11 cellular contexts compared by ENCODE assay signal in the genomic region with DNA sequence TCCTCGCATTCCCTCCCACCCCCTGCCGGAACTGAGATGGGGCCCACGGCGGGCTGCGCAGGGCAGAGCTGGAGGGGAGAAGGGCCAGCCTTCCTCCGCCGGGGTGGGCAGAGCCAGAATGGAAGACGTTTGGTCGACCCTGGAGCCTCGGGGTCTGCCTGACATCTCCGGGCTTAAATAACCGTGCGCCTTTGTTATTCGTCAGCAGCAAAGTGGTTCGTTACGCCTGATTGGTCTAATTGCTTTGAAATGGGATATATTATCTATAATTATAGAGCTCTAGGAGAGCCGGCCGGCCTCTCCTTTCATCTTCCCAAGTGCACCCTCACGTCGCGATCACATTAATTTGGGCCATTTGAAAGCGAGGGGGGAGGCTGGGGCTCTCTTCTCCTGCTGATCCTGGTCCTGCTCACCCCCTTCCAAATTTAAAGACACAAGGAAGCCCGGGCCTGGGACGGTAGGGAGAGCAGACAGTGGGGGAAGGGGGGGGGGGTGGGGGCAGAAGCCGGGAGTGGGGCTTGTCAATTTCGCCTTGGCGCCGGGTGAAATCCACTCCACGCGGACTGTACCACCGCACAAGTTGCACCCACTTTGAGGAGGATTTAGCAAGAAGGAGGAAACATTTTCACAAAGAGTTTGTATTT. TPM values are rescaled to one million over a fixed set of nuclear protein-coding genes. Genes with fewer than 3 reads are reported as not detected.
A peak's percentile ranks its signal among the peaks of the same experiment; 100 is the strongest.
DNase-seq lines count a peak whose midpoint lies in the region; ATAC-seq and TF ChIP-seq lines count a peak whose summit lies in the region.
"Had no signal": no experiment of that assay in that cellular context is flagged by ENCODE, and none has a peak within 500 bp of the region (broad histone marks: within the 10 kb centered on the region; RNA-seq: fewer than 3 reads in every experiment).

No MANE protein-coding gene starts in this region.

- no peak for DNase-seq in activated T-cell treated with anti-CD3 and anti-CD28 coated beads, Interleukin-2, amount 50 U/mL, for 72 hours
- DNase-seq in activated T-cell treated with anti-CD3 and anti-CD28 coated beads for 4 hours = no peak
- DNase-seq in NCI-H2227 treated with DMSO at 0.1 percent for 48 hours (lab: John Stamatoyannopoulos, UW) = peak; percentile 79
- DNase-seq in fibroblast of peridontal ligament (ENCODE audit: extremely low read depth) = peak; percentile 15
- peak; percentile 64 for DNase-seq in retina
- no peak for DNase-seq in MM.1S
- DNase-seq in upper lobe of left lung = no peak
- no peak for DNase-seq in ureter (ENCODE audit: low spot score)
- DNase-seq: activated CD4-positive, alpha-beta memory T cell treated with anti-CD3 and anti-CD28 coated beads for 36 hours; pancreas; SHP77 had no signal

- H3F3A ChIP-seq in MM.1S (ENCODE audit: insufficient read depth, low read length) = no peaks in the 10 kb centered on the region

- H3K27me3 Mint-ChIP-seq in activated T-cell treated with anti-CD3 and anti-CD28 coated beads, Interleukin-2, amount 50 U/mL, for 72 hours (ENCODE audit: low read depth) = peaks cover 78% of the 10 kb centered on the region

- no peak overlapping the region for H2AFZ ChIP-seq in MM.1S (ENCODE audit: low read length)

- no peaks in the 10 kb centered on the region for H3K9me3 Mint-ChIP-seq in activated T-cell treated with anti-CD3 and anti-CD28 coated beads, Interleukin-2, amount 50 U/mL, for 72 hours
- H3K9me3 Mint-ChIP-seq: activated CD4-positive, alpha-beta memory T cell treated with anti-CD3 and anti-CD28 coated beads for 36 hours had no signal

- H3K4me1 Mint-ChIP-seq in activated T-cell treated with anti-CD3 and anti-CD28 coated beads, Interleukin-2, amount 50 U/mL, for 72 hours (ENCODE audit: low read depth) = peaks cover 36% of the 10 kb centered on the region

- WGBS in upper lobe of left lung, 2 donors = 6 to 10% methylated on average over 28 to 31 of the region's 31 CpGs

- no peak for TF ChIP-seq EP300 in upper lobe of left lung (IDR thresholded peaks at IDR 0.05)

- no peak overlapping the region for H3K27ac ChIP-seq in MM.1S (ENCODE audit: low read length)
- H3K27ac ChIP-seq in upper lobe of left lung = no peak overlapping the region
- H3K27ac ChIP-seq: pancreas had no signal

- H3K4me2 ChIP-seq in MM.1S (ENCODE audit: low read depth, low read length) = no peak overlapping the region

- H3K9ac ChIP-seq in MM.1S (ENCODE audit: low read length) = no peak overlapping the region

- H3K4me3 ChIP-seq in MM.1S (ENCODE audit: low read length) = no peak overlapping the region
- no peak overlapping the region for H3K4me3 ChIP-seq in upper lobe of left lung
- H3K4me3 ChIP-seq: pancreas had no signal

- no peak for TF ChIP-seq POLR2A in upper lobe of left lung (IDR thresholded peaks at IDR 0.05)

- H4K20me1 ChIP-seq in MM.1S (ENCODE audit: insufficient read depth, low read length) = no peaks in the 10 kb centered on the region

- H3K36me3 ChIP-seq in MM.1S (replicated peaks; ENCODE audit: insufficient read depth, low read length) (no peaks in the 10 kb centered on the region), upper lobe of left lung (no peaks in the 10 kb centered on the region)
- H3K36me3 ChIP-seq: pancreas had no signal

- no peak overlapping the region for H3K27ac Mint-ChIP-seq in activated T-cell treated with anti-CD3 and anti-CD28 coated beads, Interleukin-2, amount 50 U/mL, for 72 hours

- H3K9me2 ChIP-seq in MM.1S (replicated peaks; ENCODE audit: insufficient read depth, low read length) = no peaks in the 10 kb centered on the region

- peak overlapping the region; percentile 31 to 52 for H3K4me3 Mint-ChIP-seq in activated T-cell treated with anti-CD3 and anti-CD28 coated beads, Interleukin-2, amount 50 U/mL, for 72 hours
- H3K4me3 Mint-ChIP-seq: activated CD4-positive, alpha-beta memory T cell treated with anti-CD3 and anti-CD28 coated beads for 36 hours had no signal

- TF ChIP-seq CTCF in MM.1S (IDR thresholded peaks at IDR 0.05; ENCODE audit: low read length) = no peak
- no peak for TF ChIP-seq CTCF in upper lobe of left lung (IDR thresholded peaks at IDR 0.05)

- H3K4me1 ChIP-seq in MM.1S (ENCODE audit: low read length) = no peaks in the 10 kb centered on the region
- peaks cover 33 to 58% (median 34%) of the 10 kb centered on the region in 4 donors for H3K4me1 ChIP-seq in upper lobe of left lung

- no peak for ATAC-seq in activated T-cell treated with anti-CD3 and anti-CD28 coated beads, Interleukin-2, amount 50 U/mL, for 72 hours (replicated peaks in 1 of 2)
- ATAC-seq in upper lobe of left lung (ENCODE audit: low FRiP score in 2 of 2) = no peak
- ATAC-seq: pancreas had no signal

- H3K36me3 Mint-ChIP-seq in activated T-cell treated with anti-CD3 and anti-CD28 coated beads, Interleukin-2, amount 50 U/mL, for 72 hours (ENCODE audit: insufficient read depth in 2 of 2) = peaks cover 2 to 5% of the 10 kb centered on the region in 2 donors

- H3K9me3 ChIP-seq in MM.1S (replicated peaks; ENCODE audit: insufficient read depth, low read length) (no peaks in the 10 kb centered on the region), upper lobe of left lung (no peaks in the 10 kb centered on the region)
- H3K9me3 ChIP-seq: pancreas had no signal

- peaks cover 60% of the 10 kb centered on the region for H3K27me3 ChIP-seq in MM.1S (replicated peaks; ENCODE audit: insufficient read depth, low read length)
- H3K27me3 ChIP-seq in upper lobe of left lung = peaks cover 9 to 77% (median 47%) of the 10 kb centered on the region in 4 donors

- no peaks in the 10 kb centered on the region for H3K79me2 ChIP-seq in MM.1S (ENCODE audit: low read length)

RNA-seq across cellular contexts. Expression of a gene that starts 4.7 kb away (rescaled TPM):
- total RNA-seq in activated T-cell treated with anti-CD3 and anti-CD28 coated beads, Interleukin-2, amount 50 U/mL, for 72 hours = not detected
- total RNA-seq in upper lobe of left lung (10 to 100 TPM in 1 of 6 donors, 1 to 10 TPM in 4, not detected in 1; 1.1 to 16.8 (median 1.8) TPM), ureter (4.0 TPM)

Comparison
In these comparisons a context has a peak if more than half of its experiments do, and no peak if none do; other contexts are left out.
1. DNase-seq: peak in NCI-H2227 treated with DMSO at 0.1 percent for 48 hours (single experiment), fibroblast of peridontal ligament (single experiment) and retina (single experiment); none in activated T-cell treated with anti-CD3 and anti-CD28 coated beads, Interleukin-2, amount 50 U/mL, for 72 hours (0 of 2), activated T-cell treated with anti-CD3 and anti-CD28 coated beads for 4 hours (single experiment), MM.1S (single experiment), upper lobe of left lung (0 of 2) and ureter (single experiment).